In the genomic region with DNA sequence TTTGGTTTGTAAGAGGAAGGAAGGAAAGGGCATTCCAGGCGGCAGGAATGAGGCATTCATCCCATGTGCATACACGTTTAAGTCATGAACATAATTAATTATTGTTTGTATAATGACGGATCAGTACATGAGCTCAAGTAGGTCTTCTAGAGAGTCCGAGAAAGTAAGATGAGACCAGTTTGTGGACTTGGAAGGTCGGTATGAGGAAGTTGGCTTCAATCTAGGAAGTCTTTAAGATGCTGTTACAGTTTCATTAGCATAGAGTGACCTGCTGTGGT, we compare ENCODE assay signal across 9 cellular contexts. TPM values are rescaled to one million over a fixed set of nuclear protein-coding genes. Genes with fewer than 3 reads are reported as not detected.
DNase-seq lines count a peak whose midpoint lies in the region; ATAC-seq and TF ChIP-seq lines count a peak whose summit lies in the region.
"Had no signal": no experiment of that assay in that cellular context is flagged by ENCODE, and none has a peak within 500 bp of the region (broad histone marks: within the 10 kb centered on the region; RNA-seq: fewer than 3 reads in every experiment).

No MANE protein-coding gene starts in this region.

- H3K27ac Mint-ChIP-seq in activated naive CD4-positive, alpha-beta T cell treated with anti-CD3 and anti-CD28 coated beads, Interleukin-2, amount 10 ng/mL, durations not matched to agents 7 days and 5 days = no peak overlapping the region
- no peak overlapping the region for H3K27ac Mint-ChIP-seq in stimulated activated naive B cell treated with anti-CD40 and anti-IgM and Interleukin-4, amounts not matched to agents 10 μg/mL and 1 μg/mL and 100 μg/mL, for 72 hours

- H3K4me3 ChIP-seq in epithelial cell of proximal tubule (ENCODE audit: low read depth, low read length) = no peak overlapping the region
- H3K4me3 ChIP-seq in SJCRH30 = no peak overlapping the region
- H3K4me3 ChIP-seq in esophagus muscularis mucosa = peak overlapping the region in 1 of 4 donors; percentile 95

- H3K4me1 Mint-ChIP-seq in activated naive CD4-positive, alpha-beta T cell treated with anti-CD3 and anti-CD28 coated beads, Interleukin-2, amount 10 ng/mL, durations not matched to agents 7 days and 5 days = peaks cover 51% of the 10 kb centered on the region
- peaks cover 31 to 40% of the 10 kb centered on the region in 2 donors for H3K4me1 Mint-ChIP-seq in stimulated activated naive B cell treated with anti-CD40 and anti-IgM and Interleukin-4, amounts not matched to agents 10 μg/mL and 1 μg/mL and 100 μg/mL, for 72 hours

- peaks cover 4% of the 10 kb centered on the region for H3K27me3 Mint-ChIP-seq in activated naive CD4-positive, alpha-beta T cell treated with anti-CD3 and anti-CD28 coated beads, Interleukin-2, amount 10 ng/mL, durations not matched to agents 7 days and 5 days
- H3K27me3 Mint-ChIP-seq in stimulated activated naive B cell treated with anti-CD40 and anti-IgM and Interleukin-4, amounts not matched to agents 10 μg/mL and 1 μg/mL and 100 μg/mL, for 72 hours = no peaks in the 10 kb centered on the region

- intact Hi-C loops in esophagus muscularis mucosa (cut with DNase I) = loop anchor here (5.0 to 10.0 kb wide), 2 partner anchors 92 to 205 kb away; a partner anchor contains a TSS

- TF ChIP-seq EP300 in esophagus muscularis mucosa (IDR thresholded peaks at IDR 0.05) = no peak

- peaks cover 13% of the 10 kb centered on the region for H3K36me3 Mint-ChIP-seq in activated naive CD4-positive, alpha-beta T cell treated with anti-CD3 and anti-CD28 coated beads, Interleukin-2, amount 10 ng/mL, durations not matched to agents 7 days and 5 days
- H3K36me3 Mint-ChIP-seq in stimulated activated naive B cell treated with anti-CD40 and anti-IgM and Interleukin-4, amounts not matched to agents 10 μg/mL and 1 μg/mL and 100 μg/mL, for 72 hours = peaks cover 11 to 26% of the 10 kb centered on the region in 2 donors

- peaks cover 7% of the 10 kb centered on the region; the same call in 1 of the 2 replicates for H3K4me1 ChIP-seq in SJCRH30
- H3K4me1 ChIP-seq in esophagus muscularis mucosa = peaks cover 26 to 64% (median 46%) of the 10 kb centered on the region in 4 donors

- H3K9me3 ChIP-seq in SJCRH30 (replicated peaks) (no peaks in the 10 kb centered on the region), esophagus muscularis mucosa (no peaks in the 10 kb centered on the region)
- H3K9me3 ChIP-seq: upper lobe of right lung had no signal

- CTCF ChIA-PET in activated naive CD4-positive, alpha-beta T cell treated with anti-CD3 and anti-CD28 coated beads, Interleukin-2, amount 10 ng/mL, durations not matched to agents 7 days and 5 days (lab: Charles Lee) = interaction anchor here (0.9 to 1.5 kb wide), 2 partner anchors 8 to 16 kb away, joined by 3 read pairs; no protein-coding TSS in a partner anchor

- no peaks in the 10 kb centered on the region for H3K27me3 ChIP-seq in SJCRH30
- no peaks in the 10 kb centered on the region for H3K27me3 ChIP-seq in esophagus muscularis mucosa
- H3K27me3 ChIP-seq: upper lobe of right lung had no signal

- no peak for ATAC-seq in stimulated activated naive B cell treated with anti-CD40 and anti-IgM and Interleukin-4, amounts not matched to agents 10 μg/mL and 1 μg/mL and 100 μg/mL, for 72 hours (replicated peaks)
- ATAC-seq: upper lobe of right lung had no signal

- TF ChIP-seq CTCF in epithelial cell of proximal tubule (conservative IDR thresholded peaks at IDR 0.05; ENCODE audit: low read depth, low read length) (peak; percentile 15), esophagus muscularis mucosa (IDR thresholded peaks at IDR 0.05) (no peak)

- H3K36me3 ChIP-seq in SJCRH30 (peaks cover 2% of the 10 kb centered on the region), esophagus muscularis mucosa (no peaks in the 10 kb centered on the region)
- H3K36me3 ChIP-seq: upper lobe of right lung had no signal

- H3K27ac ChIP-seq in SJCRH30 (no peak overlapping the region), esophagus muscularis mucosa (replicated peaks in 1 of 4) (no peak overlapping the region)
- H3K27ac ChIP-seq: upper lobe of right lung had no signal

- DNase-seq in activated naive CD4-positive, alpha-beta T cell treated with anti-CD3 and anti-CD28 coated beads, Interleukin-2, amount 10 ng/mL, durations not matched to agents 7 days and 5 days = no peak
- DNase-seq in activated naive CD4-positive, alpha-beta T cell treated with Interleukin-2 at 50 U/mL for 16 hours = no peak
- DNase-seq in RKO (ENCODE audit: low spot score) (peak; percentile 80), epithelial cell of proximal tubule (ENCODE audit: low read depth) (no peak), SJCRH30 (no peak), T1000 (lab: John Stamatoyannopoulos, UW) (no peak), esophagus muscularis mucosa (ENCODE audit: extremely low spot score) (no peak)
- no peak for DNase-seq in stimulated activated naive B cell treated with anti-CD40 and anti-IgM and Interleukin-4, amounts not matched to agents 10 μg/mL and 1 μg/mL and 100 μg/mL, for 72 hours
- DNase-seq: upper lobe of right lung had no signal

- peak overlapping the region; percentile 6 for H3K4me3 Mint-ChIP-seq in activated naive CD4-positive, alpha-beta T cell treated with anti-CD3 and anti-CD28 coated beads, Interleukin-2, amount 10 ng/mL, durations not matched to agents 7 days and 5 days
- H3K4me3 Mint-ChIP-seq in stimulated activated naive B cell treated with anti-CD40 and anti-IgM and Interleukin-4, amounts not matched to agents 10 μg/mL and 1 μg/mL and 100 μg/mL, for 72 hours = peak overlapping the region; percentile 24 to 96

- no peaks in the 10 kb centered on the region for H3K9me3 Mint-ChIP-seq in activated naive CD4-positive, alpha-beta T cell treated with anti-CD3 and anti-CD28 coated beads, Interleukin-2, amount 10 ng/mL, durations not matched to agents 7 days and 5 days
- H3K9me3 Mint-ChIP-seq in stimulated activated naive B cell treated with anti-CD40 and anti-IgM and Interleukin-4, amounts not matched to agents 10 μg/mL and 1 μg/mL and 100 μg/mL, for 72 hours = no peaks in the 10 kb centered on the region

- WGBS in esophagus muscularis mucosa = 27% methylated on average over 5 of the region's 5 CpGs

- TF ChIP-seq POLR2A in esophagus muscularis mucosa (IDR thresholded peaks at IDR 0.05; ENCODE audit: low read depth) = no peak

RNA-seq across cellular contexts. Expression of a gene that starts 2.1 kb away (rescaled TPM):
- 7.2 and 13.3 TPM in 2 replicates for total RNA-seq in epithelial cell of proximal tubule
- total RNA-seq in SJCRH30 (2014; rRNA removed; shearing (Covaris generic)) = 37.5 and 39.0 TPM in 2 replicates
- total RNA-seq in esophagus muscularis mucosa = 10 to 100 TPM; 10.4 to 15.3 (median 12.3) TPM

RNA-seq across cellular contexts. Expression of a gene that starts 2.6 kb away (rescaled TPM):
- 8.1 and 15.2 TPM in 2 replicates for total RNA-seq in epithelial cell of proximal tubule
- 28.4 and 29.5 TPM in 2 replicates for total RNA-seq in SJCRH30 (2014; rRNA removed; shearing (Covaris generic))
- 1 to 10 TPM; 6.6 to 7.8 (median 7.5) TPM for total RNA-seq in esophagus muscularis mucosa
